12 cellular contexts compared by ENCODE assay signal in genomic region chr18:42801706-42802105, GRCh38.
A peak's percentile ranks its signal among the peaks of the same experiment; 100 is the strongest.
DNase-seq lines count a peak whose midpoint lies in the region; ATAC-seq and TF ChIP-seq lines count a peak whose summit lies in the region.
"Had no signal": no experiment of that assay in that cellular context is flagged by ENCODE, and none has a peak within 500 bp of the region (broad histone marks: within the 10 kb centered on the region; RNA-seq: fewer than 3 reads in every experiment).

No MANE protein-coding gene starts in this region.

- H3K79me2 ChIP-seq in GM23248 (ENCODE audit: insufficient read depth), result no peaks in the 10 kb centered on the region
- no peaks in the 10 kb centered on the region for H3K79me2 ChIP-seq in smooth muscle cell (ENCODE audit: low read depth)

- H3K4me2 ChIP-seq in GM23248 (ENCODE audit: unreplicated experiment) (no peak overlapping the region), smooth muscle cell (peak overlapping the region; percentile 54)

- H4K20me1 ChIP-seq in GM23248 (ENCODE audit: insufficient read depth) (no peaks in the 10 kb centered on the region), smooth muscle cell (ENCODE audit: low read depth) (no peaks in the 10 kb centered on the region)

- H3K9me2 ChIP-seq in GM23248 (ENCODE audit: insufficient read depth), result no peaks in the 10 kb centered on the region

- no peaks in the 10 kb centered on the region for H3K36me3 ChIP-seq in GM23248 (ENCODE audit: low read depth)
- H3K36me3 ChIP-seq in smooth muscle cell (ENCODE audit: low read depth), result no peaks in the 10 kb centered on the region
- H3K36me3 ChIP-seq: HAP-1 had no signal

- H3K4me1 ChIP-seq in GM23248 (ENCODE audit: insufficient read depth) (no peaks in the 10 kb centered on the region), smooth muscle cell (ENCODE audit: low read depth) (peaks cover 30% of the 10 kb centered on the region)

- ATAC-seq in GM18502 (IDR thresholded peaks at IDR 0.05; ENCODE audit: poor library complexity, unreplicated experiment) (no peak), GM21447 (IDR thresholded peaks at IDR 0.05; ENCODE audit: unreplicated experiment) (no peak)
- ATAC-seq: CD8-positive, alpha-beta T cell had no signal

- WGBS in GM23248 (ENCODE audit: low coverage in 1 of 2, low lambda C conversion rate in 2 of 2, missing lambda C conversion rate in 2 of 2), 2 experiments, result 0 to 1% methylated on average over 2 of the region's 2 CpGs
- WGBS in smooth muscle cell (ENCODE audit: low lambda C conversion rate), result 5% methylated on average over 2 of the region's 2 CpGs

- no peaks in the 10 kb centered on the region for H3F3A ChIP-seq in GM23248 (ENCODE audit: insufficient read depth)
- no peaks in the 10 kb centered on the region for H3F3A ChIP-seq in smooth muscle cell (ENCODE audit: low read depth)

- H3K27me3 ChIP-seq in GM23248 (replicated peaks; ENCODE audit: insufficient read depth), result no peaks in the 10 kb centered on the region
- no peaks in the 10 kb centered on the region for H3K27me3 ChIP-seq in smooth muscle cell (ENCODE audit: low read depth)

- in situ Hi-C loops in GM23248 (cut with MboI) (no loop called here), astrocyte of the spinal cord (cut with HindIII; ENCODE audit: low sequenced_read_pairs) (no loop called here)

- H3K4me3 ChIP-seq in GM23248 (no peak overlapping the region), astrocyte of the spinal cord (ENCODE audit: low read depth, low read length) (no peak overlapping the region), fibroblast of the aortic adventitia (ENCODE audit: low read depth, low read length) (no peak overlapping the region), smooth muscle cell (no peak overlapping the region)
- H3K4me3 ChIP-seq: HAP-1 had no signal

- TF ChIP-seq CTCF in astrocyte of the spinal cord (IDR thresholded peaks at IDR 0.05; ENCODE audit: low read depth, low read length) (no peak), fibroblast of the aortic adventitia (IDR thresholded peaks at IDR 0.05; ENCODE audit: insufficient read depth, low read length) (no peak), smooth muscle cell (IDR thresholded peaks at IDR 0.05; ENCODE audit: borderline replicate concordance, insufficient read depth, poor library complexity, severe bottlenecking) (no peak)

- DNase-seq in GM23248, result peak; percentile 3
- DNase-seq in astrocyte of the spinal cord (ENCODE audit: low read depth, low spot score), result peak; percentile 19
- DNase-seq in fibroblast of the aortic adventitia (ENCODE audit: low read depth), result peak; percentile 61
- DNase-seq in smooth muscle cell (lab: John Stamatoyannopoulos, UW; ENCODE audit: unreplicated experiment), result no peak
- no peak for DNase-seq in SIG-M5 (lab: John Stamatoyannopoulos, UW)
- DNase-seq: CD8-positive, alpha-beta T cell; NCI-H1048; NCI-H446; NCI-H82 had no signal

- H3K27ac ChIP-seq in GM23248, result no peak overlapping the region
- H3K27ac ChIP-seq in smooth muscle cell (ENCODE audit: low read depth), result peak overlapping the region; percentile 92

- no peak overlapping the region for H3K9ac ChIP-seq in GM23248
- peak overlapping the region; percentile 52 for H3K9ac ChIP-seq in smooth muscle cell (ENCODE audit: low read depth)

- no peaks in the 10 kb centered on the region for H3K9me3 ChIP-seq in GM23248 (ENCODE audit: low read depth)
- no peaks in the 10 kb centered on the region for H3K9me3 ChIP-seq in smooth muscle cell (replicated peaks; ENCODE audit: low read depth)
- H3K9me3 ChIP-seq: HAP-1 had no signal

- H2AFZ ChIP-seq in GM23248 (no peak overlapping the region), smooth muscle cell (ENCODE audit: low read depth) (no peak overlapping the region)

Comparison
In these comparisons a context has a peak if more than half of its experiments do, and no peak if none do; other contexts are left out.
1. DNase-seq: peak in GM23248 (single experiment), astrocyte of the spinal cord (single experiment) and fibroblast of the aortic adventitia (single experiment); none in smooth muscle cell (single experiment) and SIG-M5 (single experiment).